ENCODE assay signal across 29 cellular contexts in genomic region chrX:8027876-8028275, GRCh38.
"Had no signal": no experiment of that assay in that cellular context is flagged by ENCODE, and none has a peak within 500 bp of the region (broad histone marks: within the 10 kb centered on the region; RNA-seq: fewer than 3 reads in every experiment).

No MANE protein-coding gene starts in this region.

- H3K36me3 Mint-ChIP-seq: activated naive CD4-positive, alpha-beta T cell treated with anti-CD3 and anti-CD28 coated beads, Interleukin-2, amount 10 ng/mL, durations not matched to agents 7 days and 5 days; natural killer cell treated with Interleukin-12 subunit alpha and Interleukin-12 subunit beta and Interleukin-15 and Interleukin-18, amount 100 ng/mL, for 72 hours; type B pancreatic cell had no signal

- H3K27me3 ChIP-seq: breast epithelium, esophagus muscularis mucosa, foreskin keratinocyte, vagina had no signal

- H3K27me3 Mint-ChIP-seq: activated CD4-positive, alpha-beta memory T cell treated with anti-CD3 and anti-CD28 coated beads, Interleukin-2, amount 10 ng/mL, durations not matched to agents 7 days and 5 days; activated CD4-positive, alpha-beta T cell treated with anti-CD3 and anti-CD28 coated beads, Interleukin-2, amount 10 ng/mL, durations not matched to agents 7 days and 5 days; activated naive CD4-positive, alpha-beta T cell treated with anti-CD3 and anti-CD28 coated beads, Interleukin-2, amount 10 ng/mL, durations not matched to agents 7 days and 5 days; activated T-cell treated with anti-CD3 and anti-CD28 coated beads, Interleukin-2, amount 50 U/mL, for 24 hours; dendritic cell treated with granulocyte-macrophage colony-stimulating factor and Interleukin-4, amounts not matched to agents 40 ng/mL and 50 ng/mL, for 4 days; stimulated activated naive CD8-positive, alpha-beta T cell treated with anti-CD3 and anti-CD28 coated beads, Interleukin-15, Interleukin-2, amounts not matched to agents 100 ng/mL and 50 ng/mL, for 24 hours; type B pancreatic cell had no signal

- H3K27ac ChIP-seq: breast epithelium, foreskin keratinocyte, lower lobe of right lung, skin epidermis, thoracic aorta, vagina had no signal

- FAIRE-seq: keratinocyte had no signal

- H3K4me3 Mint-ChIP-seq: activated CD4-positive, alpha-beta memory T cell treated with anti-CD3 and anti-CD28 coated beads, Interleukin-2, amount 10 ng/mL, durations not matched to agents 7 days and 5 days; activated CD4-positive, alpha-beta T cell treated with anti-CD3 and anti-CD28 coated beads, Interleukin-2, amount 10 ng/mL, durations not matched to agents 7 days and 5 days; activated naive CD4-positive, alpha-beta T cell treated with anti-CD3 and anti-CD28 coated beads, Interleukin-2, amount 10 ng/mL, durations not matched to agents 7 days and 5 days; activated T-cell treated with anti-CD3 and anti-CD28 coated beads, Interleukin-2, amount 50 U/mL, for 24 hours; central memory CD8-positive, alpha-beta T cell; dendritic cell treated with granulocyte-macrophage colony-stimulating factor and Interleukin-4, amounts not matched to agents 40 ng/mL and 50 ng/mL, for 4 days; endodermal cell; natural killer cell treated with Interleukin-12 subunit alpha and Interleukin-12 subunit beta and Interleukin-15 and Interleukin-18, amount 100 ng/mL, for 72 hours; stimulated activated naive CD8-positive, alpha-beta T cell treated with anti-CD3 and anti-CD28 coated beads, Interleukin-15, Interleukin-2, amounts not matched to agents 100 ng/mL and 50 ng/mL, for 24 hours; type B pancreatic cell had no signal

- H3K36me3 ChIP-seq: breast epithelium, esophagus muscularis mucosa, lower lobe of right lung, thoracic aorta, vagina had no signal

- H3K4me1 Mint-ChIP-seq: activated CD4-positive, alpha-beta memory T cell treated with anti-CD3 and anti-CD28 coated beads, Interleukin-2, amount 10 ng/mL, durations not matched to agents 7 days and 5 days; activated CD4-positive, alpha-beta T cell treated with anti-CD3 and anti-CD28 coated beads, Interleukin-2, amount 10 ng/mL, durations not matched to agents 7 days and 5 days; activated naive CD4-positive, alpha-beta T cell treated with anti-CD3 and anti-CD28 coated beads, Interleukin-2, amount 10 ng/mL, durations not matched to agents 7 days and 5 days; central memory CD8-positive, alpha-beta T cell had no signal

- H3K4me3 ChIP-seq: breast epithelium, esophagus muscularis mucosa, lower lobe of right lung, mucosa of descending colon, skin epidermis, thoracic aorta, vagina had no signal

- H3K4me1 ChIP-seq: breast epithelium, foreskin keratinocyte, lower lobe of right lung, vagina had no signal

- H3K27ac Mint-ChIP-seq: activated CD4-positive, alpha-beta memory T cell treated with anti-CD3 and anti-CD28 coated beads, Interleukin-2, amount 10 ng/mL, durations not matched to agents 7 days and 5 days; activated CD4-positive, alpha-beta T cell treated with anti-CD3 and anti-CD28 coated beads, Interleukin-2, amount 10 ng/mL, durations not matched to agents 7 days and 5 days; activated naive CD4-positive, alpha-beta T cell treated with anti-CD3 and anti-CD28 coated beads, Interleukin-2, amount 10 ng/mL, durations not matched to agents 7 days and 5 days; activated T-cell treated with anti-CD3 and anti-CD28 coated beads, Interleukin-2, amount 50 U/mL, for 24 hours; dendritic cell treated with granulocyte-macrophage colony-stimulating factor and Interleukin-4, amounts not matched to agents 40 ng/mL and 50 ng/mL, for 4 days; endodermal cell; natural killer cell treated with Interleukin-12 subunit alpha and Interleukin-12 subunit beta and Interleukin-15 and Interleukin-18, amount 100 ng/mL, for 72 hours; stimulated activated naive CD8-positive, alpha-beta T cell treated with anti-CD3 and anti-CD28 coated beads, Interleukin-15, Interleukin-2, amounts not matched to agents 100 ng/mL and 50 ng/mL, for 24 hours; type B pancreatic cell had no signal

- H3K9me3 Mint-ChIP-seq: activated CD4-positive, alpha-beta memory T cell treated with anti-CD3 and anti-CD28 coated beads, Interleukin-2, amount 10 ng/mL, durations not matched to agents 7 days and 5 days; activated CD4-positive, alpha-beta T cell treated with anti-CD3 and anti-CD28 coated beads, Interleukin-2, amount 10 ng/mL, durations not matched to agents 7 days and 5 days; endodermal cell; stimulated activated naive CD8-positive, alpha-beta T cell treated with anti-CD3 and anti-CD28 coated beads, Interleukin-15, Interleukin-2, amounts not matched to agents 100 ng/mL and 50 ng/mL, for 24 hours; type B pancreatic cell had no signal

- ATAC-seq: foreskin keratinocyte; lower lobe of right lung; mucosa of descending colon; natural killer cell treated with Interleukin-12 subunit alpha and Interleukin-12 subunit beta and Interleukin-15 and Interleukin-18, amount 100 ng/mL, for 72 hours; sciatic nerve had no signal

- DNase-seq: activated CD4-positive, alpha-beta memory T cell treated with anti-CD3 and anti-CD28 coated beads, Interleukin-2, amount 10 ng/mL, durations not matched to agents 7 days and 5 days; activated CD4-positive, alpha-beta T cell treated with anti-CD3 and anti-CD28 coated beads for 1 hour; activated CD4-positive, alpha-beta T cell treated with anti-CD3 and anti-CD28 coated beads, Interleukin-2, amount 10 ng/mL, durations not matched to agents 7 days and 5 days; activated CD8-positive, alpha-beta memory T cell treated with anti-CD3 and anti-CD28 coated beads, Interleukin-2, amount 50 U/mL, for 48 hours; activated gamma-delta T cell; activated naive CD4-positive, alpha-beta T cell treated with anti-CD3 and anti-CD28 coated beads, Interleukin-2, amount 10 ng/mL, durations not matched to agents 7 days and 5 days; activated T-cell treated with anti-CD3 and anti-CD28 coated beads, Interleukin-2, amount 50 U/mL, for 24 hours; amniotic stem cell; endodermal cell; foreskin keratinocyte; lower lobe of right lung; mesendoderm; mucosa of descending colon; posterior cingulate gyrus; stimulated activated CD4-positive, alpha-beta T cell treated with anti-CD3 and anti-CD28 coated beads, Interleukin-12 subunit alpha, Interleukin-12 subunit beta, amount 100 ng/mL, for 4 hours; stimulated activated CD4-positive, alpha-beta T cell treated with anti-CD3 and anti-CD28 coated beads, Interleukin-4, amount 100 ng/mL, for 1 hour; T-helper 2 cell had no signal
